In the genomic region with DNA sequence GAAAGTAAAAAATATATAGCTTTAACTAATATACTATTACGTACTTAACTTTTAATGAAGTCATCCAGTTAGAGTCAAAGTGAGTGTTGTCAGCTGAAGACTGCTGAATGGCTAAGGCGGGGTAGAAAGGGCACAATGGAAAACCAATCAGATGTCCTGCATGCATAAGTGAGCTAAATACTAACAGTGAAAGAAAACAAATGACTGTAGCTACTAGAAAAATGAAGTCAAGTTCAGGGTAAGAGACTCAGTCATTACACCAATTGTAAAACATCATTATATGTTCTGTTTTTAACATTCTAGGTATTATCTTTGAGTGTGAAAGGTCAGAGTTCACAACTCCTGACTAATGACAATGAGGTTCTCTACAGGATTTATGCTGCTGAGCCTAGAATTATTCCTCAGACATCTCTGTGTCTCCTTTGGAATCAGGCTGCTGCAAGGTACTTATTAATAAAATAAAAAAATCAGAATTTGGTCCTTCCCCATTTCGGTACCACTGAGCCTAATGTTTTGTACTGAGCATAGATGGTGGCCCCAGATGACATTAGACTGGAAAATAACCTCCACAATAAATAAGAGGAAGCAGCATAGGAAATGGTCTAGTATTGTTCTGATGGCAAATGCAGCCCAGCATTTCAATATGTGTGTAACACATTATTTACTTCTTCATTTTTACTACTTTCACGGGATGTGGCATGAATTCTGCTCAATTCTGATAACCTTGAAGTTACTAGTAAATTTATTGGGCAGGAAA, we compare ENCODE assay signal across 17 cellular contexts.
"Had no signal": no experiment of that assay in that cellular context is flagged by ENCODE, and none has a peak within 500 bp of the region (broad histone marks: within the 10 kb centered on the region; RNA-seq: fewer than 3 reads in every experiment).

No MANE protein-coding gene starts in this region.

- H3K4me3 Mint-ChIP-seq: activated B cell treated with CpG ODN at 0.5 μM for 24 hours; activated CD4-positive, alpha-beta T cell treated with anti-CD3 and anti-CD28 coated beads, Interleukin-2, amount 10 ng/mL, durations not matched to agents 24 days and 14 days; activated CD8-positive, alpha-beta T cell treated with anti-CD3 and anti-CD28 coated beads for 36 hours; activated naive CD4-positive, alpha-beta T cell treated with anti-CD3 and anti-CD28 coated beads, Interleukin-2, amount 50 U/mL, for 24 hours; central memory CD8-positive, alpha-beta T cell had no signal

- H3K4me1 Mint-ChIP-seq: activated B cell treated with CpG ODN at 0.5 μM for 24 hours; activated CD4-positive, alpha-beta T cell treated with anti-CD3 and anti-CD28 coated beads, Interleukin-2, amount 10 ng/mL, durations not matched to agents 24 days and 14 days; activated naive CD4-positive, alpha-beta T cell treated with anti-CD3 and anti-CD28 coated beads, Interleukin-2, amount 50 U/mL, for 24 hours; central memory CD8-positive, alpha-beta T cell had no signal

- H3K36me3 ChIP-seq: ascending aorta, esophagus muscularis mucosa, heart right ventricle, left ventricle myocardium inferior, stomach, upper lobe of right lung had no signal

- H3K27me3 Mint-ChIP-seq: activated B cell treated with CpG ODN at 0.5 μM for 24 hours; activated naive CD4-positive, alpha-beta T cell treated with anti-CD3 and anti-CD28 coated beads, Interleukin-2, amount 50 U/mL, for 24 hours; central memory CD8-positive, alpha-beta T cell had no signal

- H3K27ac Mint-ChIP-seq: activated B cell treated with CpG ODN at 0.5 μM for 24 hours; activated CD4-positive, alpha-beta T cell treated with anti-CD3 and anti-CD28 coated beads, Interleukin-2, amount 10 ng/mL, durations not matched to agents 24 days and 14 days; activated CD8-positive, alpha-beta T cell treated with anti-CD3 and anti-CD28 coated beads for 36 hours; activated naive CD4-positive, alpha-beta T cell treated with anti-CD3 and anti-CD28 coated beads, Interleukin-2, amount 50 U/mL, for 24 hours had no signal

- H3K4me3 ChIP-seq: ascending aorta, esophagus muscularis mucosa, heart right ventricle, left ventricle myocardium inferior, stomach, upper lobe of right lung had no signal

- H3K9me3 Mint-ChIP-seq: activated B cell treated with CpG ODN at 0.5 μM for 24 hours; activated CD4-positive, alpha-beta T cell treated with anti-CD3 and anti-CD28 coated beads, Interleukin-2, amount 10 ng/mL, durations not matched to agents 24 days and 14 days; activated CD8-positive, alpha-beta T cell treated with anti-CD3 and anti-CD28 coated beads for 36 hours; activated naive CD4-positive, alpha-beta T cell treated with anti-CD3 and anti-CD28 coated beads, Interleukin-2, amount 50 U/mL, for 24 hours; central memory CD8-positive, alpha-beta T cell had no signal

- ATAC-seq: activated CD8-positive, alpha-beta T cell treated with anti-CD3 and anti-CD28 coated beads for 36 hours; upper lobe of right lung had no signal

- DNase-seq: activated B cell treated with CpG ODN at 0.5 μM for 24 hours; activated CD4-positive, alpha-beta T cell treated with anti-CD3 and anti-CD28 coated beads, Interleukin-2, amount 10 ng/mL, durations not matched to agents 24 days and 14 days; activated CD8-positive, alpha-beta T cell treated with anti-CD3 and anti-CD28 coated beads for 36 hours; activated effector memory CD4-positive, alpha-beta T cell treated with Interleukin-2 at 50 U/mL for 16 hours; activated T-cell treated with anti-CD3 and anti-CD28 coated beads, Interleukin-2, amount 50 U/mL, for 1 hour; cortex of kidney; heart right ventricle; left ventricle myocardium inferior; mammary epithelial cell; occipital lobe; stomach; T-helper 2 cell; upper lobe of right lung had no signal

- H3K27me3 ChIP-seq: ascending aorta, esophagus muscularis mucosa, heart right ventricle, stomach, upper lobe of right lung had no signal

- H3K4me1 ChIP-seq: ascending aorta, esophagus muscularis mucosa, stomach, upper lobe of right lung had no signal

- H3K27ac ChIP-seq: ascending aorta, esophagus muscularis mucosa, left ventricle myocardium inferior, stomach, upper lobe of right lung had no signal

- H3K36me3 Mint-ChIP-seq: activated naive CD4-positive, alpha-beta T cell treated with anti-CD3 and anti-CD28 coated beads, Interleukin-2, amount 50 U/mL, for 24 hours had no signal

- H3K9me3 ChIP-seq: ascending aorta, esophagus muscularis mucosa, heart right ventricle, left ventricle myocardium inferior, stomach, upper lobe of right lung had no signal
